In genomic region chr1:230744382-230744781, GRCh38 we compare ENCODE assay signal across 19 cellular contexts. TPM values are rescaled to one million over a fixed set of nuclear protein-coding genes. Genes with fewer than 3 reads are reported as not detected.
DNase-seq lines count a peak whose midpoint lies in the region; FAIRE-seq and TF ChIP-seq lines count a peak whose summit lies in the region.
"Had no signal": no experiment of that assay in that cellular context is flagged by ENCODE, and none has a peak within 500 bp of the region (broad histone marks: within the 10 kb centered on the region; RNA-seq: fewer than 3 reads in every experiment).

No MANE protein-coding gene starts in this region.

- H3K79me2 ChIP-seq in astrocyte (ENCODE audit: insufficient read depth, low read length): no peaks in the 10 kb centered on the region

- peaks cover 19% of the 10 kb centered on the region for H3K4me1 Mint-ChIP-seq in astrocyte (ENCODE audit: low read depth, unreplicated experiment)
- H3K4me1 Mint-ChIP-seq: activated naive CD4-positive, alpha-beta T cell treated with anti-CD3 and anti-CD28 coated beads, Interleukin-2, amount 50 U/mL, for 24 hours had no signal

- H3K27me3 ChIP-seq in astrocyte (ENCODE audit: insufficient read depth, low read length): no peaks in the 10 kb centered on the region
- H3K27me3 ChIP-seq: upper lobe of right lung had no signal

- FAIRE-seq in astrocyte (lab: Jason Lieb, UNC) (no peak), GM19239 (lab: Jason Lieb, UNC) (no peak)
- FAIRE-seq: endothelial cell of umbilical vein had no signal

- no peak overlapping the region for H3K4me2 ChIP-seq in astrocyte (ENCODE audit: low read length)

- H3K9me3 Mint-ChIP-seq in astrocyte (ENCODE audit: unreplicated experiment): no peaks in the 10 kb centered on the region
- H3K9me3 Mint-ChIP-seq: activated naive CD4-positive, alpha-beta T cell treated with anti-CD3 and anti-CD28 coated beads, Interleukin-2, amount 50 U/mL, for 24 hours; stimulated activated memory B cell treated with anti-CD40 and anti-IgM and Interleukin-4, amounts not matched to agents 10 μg/mL and 1 μg/mL and 100 μg/mL, for 72 hours had no signal

- no peaks in the 10 kb centered on the region for H3K4me1 ChIP-seq in astrocyte (ENCODE audit: insufficient read depth, low read length)
- H3K4me1 ChIP-seq: upper lobe of right lung had no signal

- H3K27me3 Mint-ChIP-seq in astrocyte (ENCODE audit: low read depth, unreplicated experiment): peaks cover 1% of the 10 kb centered on the region

- no peaks in the 10 kb centered on the region for H4K20me1 ChIP-seq in astrocyte (ENCODE audit: insufficient read depth, low read length)

- no peak overlapping the region for H3K9ac ChIP-seq in astrocyte (ENCODE audit: low read length)

- peak overlapping the region; percentile 75 for H3K27ac Mint-ChIP-seq in astrocyte (ENCODE audit: unreplicated experiment)
- H3K27ac Mint-ChIP-seq: activated naive CD4-positive, alpha-beta T cell treated with anti-CD3 and anti-CD28 coated beads, Interleukin-2, amount 50 U/mL, for 24 hours; stimulated activated memory B cell treated with anti-CD40 and anti-IgM and Interleukin-4, amounts not matched to agents 10 μg/mL and 1 μg/mL and 100 μg/mL, for 72 hours had no signal

- H3K36me3 ChIP-seq in astrocyte (ENCODE audit: insufficient read depth, low read length): no peaks in the 10 kb centered on the region
- H3K36me3 ChIP-seq: upper lobe of right lung had no signal

- no peak for TF ChIP-seq CTCF in astrocyte (IDR thresholded peaks at IDR 0.05; ENCODE audit: insufficient read depth, low read depth, low read length)

- H3K9me3 ChIP-seq in astrocyte (ENCODE audit: insufficient read depth, low read depth, low read length): no peaks in the 10 kb centered on the region
- H3K9me3 ChIP-seq: upper lobe of right lung had no signal

- no peak overlapping the region for H2AFZ ChIP-seq in astrocyte (ENCODE audit: low read depth, low read length)

- no peak overlapping the region for H3K4me3 Mint-ChIP-seq in astrocyte (ENCODE audit: unreplicated experiment)
- H3K4me3 Mint-ChIP-seq: activated naive CD4-positive, alpha-beta T cell treated with anti-CD3 and anti-CD28 coated beads, Interleukin-2, amount 50 U/mL, for 24 hours; stimulated activated memory B cell treated with anti-CD40 and anti-IgM and Interleukin-4, amounts not matched to agents 10 μg/mL and 1 μg/mL and 100 μg/mL, for 72 hours had no signal

- H3K27ac ChIP-seq in astrocyte (ENCODE audit: low read depth, low read length): no peak overlapping the region
- H3K27ac ChIP-seq: 22Rv1, upper lobe of right lung had no signal

- DNase-seq in DMS 273 (lab: John Stamatoyannopoulos, UW; ENCODE audit: unreplicated experiment): peak; percentile 42
- DNase-seq in DMS 273 treated with DMSO at 0.1 percent for 48 hours (lab: John Stamatoyannopoulos, UW): no peak
- DNase-seq in astrocyte (ENCODE audit: low read depth): peak; percentile 73
- DNase-seq in iris pigment epithelial cell (ENCODE audit: low read depth): peak; percentile 51
- peak; percentile 84 for DNase-seq in renal cortical epithelial cell (ENCODE audit: low read depth)
- DNase-seq in GM19239 (ENCODE audit: insufficient read length, low spot score): no peak
- DNase-seq in NCI-H1417 treated with DMSO at 0.1 percent for 48 hours (lab: John Stamatoyannopoulos, UW): no peak
- DNase-seq in NCI-H510A treated with DMSO at 0.1 percent for 48 hours (lab: John Stamatoyannopoulos, UW): no peak
- DNase-seq: Calu3, hypothalamus, NCI-H748 treated with DMSO at 0.1 percent for 48 hours, T-helper 1 cell, upper lobe of right lung had no signal

- H3K36me3 Mint-ChIP-seq in astrocyte (ENCODE audit: low read depth, unreplicated experiment): no peaks in the 10 kb centered on the region
- H3K36me3 Mint-ChIP-seq: stimulated activated memory B cell treated with anti-CD40 and anti-IgM and Interleukin-4, amounts not matched to agents 10 μg/mL and 1 μg/mL and 100 μg/mL, for 72 hours had no signal

- H3K4me3 ChIP-seq in astrocyte (ENCODE audit: insufficient read depth, low read depth, low read length): no peak overlapping the region
- H3K4me3 ChIP-seq: lung, upper lobe of right lung had no signal

RNA-seq across cellular contexts. Expression of gene CAPN9, which starts 2.8 kb away (rescaled TPM):
- total RNA-seq in astrocyte: not detected in 2 replicates
- 0.05 TPM in 1 of 2 replicates, not detected in the other for total RNA-seq in renal cortical epithelial cell
- total RNA-seq: Calu3, cerebellum, endothelial cell of umbilical vein had no signal

RNA-seq across cellular contexts. Expression of gene AGT, which starts 30.5 kb away (rescaled TPM):
- total RNA-seq in astrocyte: 1.2 and 3.0 TPM in 2 replicates
- total RNA-seq in renal cortical epithelial cell: 1.2 and 2.9 TPM in 2 replicates
- total RNA-seq: endothelial cell of umbilical vein had no signal

Comparison
In these comparisons a context has a peak if more than half of its experiments do, and no peak if none do; other contexts are left out.
1. DNase-seq: peak in DMS 273 (single experiment), astrocyte (single experiment), iris pigment epithelial cell (single experiment) and renal cortical epithelial cell (single experiment); none in DMS 273 treated with DMSO at 0.1 percent for 48 hours (single experiment), GM19239 (single experiment), NCI-H1417 treated with DMSO at 0.1 percent for 48 hours (single experiment) and NCI-H510A treated with DMSO at 0.1 percent for 48 hours (single experiment).